Comparison of ENCODE assay signal across 22 cellular contexts in the genomic region with DNA sequence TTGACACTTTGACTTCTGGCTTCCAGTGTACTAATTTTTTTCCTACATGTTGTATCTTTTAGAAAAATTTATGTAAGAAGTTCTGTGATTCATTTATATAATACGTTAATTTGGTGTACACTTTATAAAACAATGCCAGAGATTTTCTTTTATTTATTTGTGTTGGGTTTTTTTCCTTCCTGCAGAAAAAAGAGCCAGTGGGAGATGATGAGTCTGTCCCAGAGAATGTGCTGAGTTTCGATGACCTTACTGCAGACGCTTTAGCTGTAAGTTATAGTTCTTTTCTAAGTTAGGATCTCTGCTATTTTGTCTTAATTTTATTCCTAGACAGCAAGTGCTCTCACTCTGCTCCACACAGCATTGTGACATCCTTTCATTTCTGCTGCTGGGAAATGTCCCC. TPM values are rescaled to one million over a fixed set of nuclear protein-coding genes. Genes with fewer than 3 reads are reported as not detected.
DNase-seq lines count a peak whose midpoint lies in the region; ATAC-seq, FAIRE-seq and TF ChIP-seq lines count a peak whose summit lies in the region.
"Had no signal": no experiment of that assay in that cellular context is flagged by ENCODE, and none has a peak within 500 bp of the region (broad histone marks: within the 10 kb centered on the region; RNA-seq: fewer than 3 reads in every experiment).

No MANE protein-coding gene starts in this region.

- H2AK5ac ChIP-seq in IMR-90 (ENCODE audit: low read depth, low read length): peak overlapping the region; percentile 25; the same call in 1 of the 2 replicates

- no peak overlapping the region for H3K23ac ChIP-seq in IMR-90 (ENCODE audit: low read depth, low read length)

- H3K9ac ChIP-seq in IMR-90 (ENCODE audit: low read depth, low read length) (no peak overlapping the region), astrocyte (ENCODE audit: low read length) (no peak overlapping the region)
- H3K9ac ChIP-seq: SK-N-SH had no signal

- H3K14ac ChIP-seq in IMR-90 (replicated peaks; ENCODE audit: low read depth, low read length): no peak overlapping the region

- H3K4ac ChIP-seq in IMR-90 (ENCODE audit: low read depth, low read length): 0 out of 2 replicates have a peak overlapping the region, but pooled peaks have one; percentile 44

- FAIRE-seq in astrocyte (lab: Jason Lieb, UNC): no peak
- no peak for FAIRE-seq in H54 (lab: Jason Lieb, UNC)
- FAIRE-seq: A204.1, GM19239 had no signal

- peak overlapping the region; percentile 89 for H2BK5ac ChIP-seq in IMR-90 (ENCODE audit: low read depth, low read length, poor library complexity, severe bottlenecking)

- peaks cover 26% of the 10 kb centered on the region for H3K4me1 Mint-ChIP-seq in astrocyte (ENCODE audit: low read depth, unreplicated experiment)
- peaks cover 15% of the 10 kb centered on the region for H3K4me1 Mint-ChIP-seq in CD4-positive, alpha-beta T cell (ENCODE audit: low read depth)

- CTCF ChIA-PET in IMR-90 (lab: Yijun Ruan, JAX): interaction anchor here (0.6 to 1.0 kb wide), 3 partner anchors 11 to 116 kb away, joined by 3 read pairs; a partner anchor contains a TSS
- CTCF ChIA-PET in CD4-positive, alpha-beta T cell (lab: Charles Lee): interaction anchor here (0.7 kb wide), 1 partner anchor 128 kb away, joined by 3 read pairs; no protein-coding TSS in a partner anchor

- no peaks in the 10 kb centered on the region for H3K9me3 Mint-ChIP-seq in astrocyte (ENCODE audit: unreplicated experiment)
- no peaks in the 10 kb centered on the region for H3K9me3 Mint-ChIP-seq in CD4-positive, alpha-beta T cell

- H3K27ac ChIP-seq in IMR-90 (ENCODE audit: insufficient read depth, low read length) (peak overlapping the region; percentile 10; the same call in 1 of the 2 replicates), astrocyte (ENCODE audit: low read depth, low read length) (no peak overlapping the region), lower lobe of right lung (no peak overlapping the region)
- H3K27ac ChIP-seq in CD4-positive, alpha-beta T cell (ENCODE audit: low read depth, low read length): no peak overlapping the region
- H3K27ac ChIP-seq: C4-2B, Peyer's patch had no signal

- no TSS peak for BruUV-seq in IMR-90 (replicated peaks; lab: Mats Ljungman, UMichigan)

- no peak for TF ChIP-seq RAD21 in IMR-90 (IDR thresholded peaks at IDR 0.05; ENCODE audit: low read length)

- H2AK9ac ChIP-seq in IMR-90 (replicated peaks; ENCODE audit: low read depth, low read length, poor library complexity): no peak overlapping the region

- no peak overlapping the region for H4K91ac ChIP-seq in IMR-90 (ENCODE audit: insufficient read depth, low read depth, low read length)

- H2AFZ ChIP-seq in IMR-90 (replicated peaks; ENCODE audit: low read length, poor library complexity): no peak overlapping the region
- no peak overlapping the region for H2AFZ ChIP-seq in astrocyte (ENCODE audit: low read depth, low read length)

- H3K4me2 ChIP-seq in IMR-90 (ENCODE audit: low read depth, low read length) (peak overlapping the region; percentile 52), astrocyte (ENCODE audit: low read length) (peak overlapping the region; percentile 21)
- H3K4me2 ChIP-seq: SK-N-SH had no signal

- DNase-seq in A172 (ENCODE audit: low spot score) (peak; percentile 22), IMR-90 (peak; percentile 89), astrocyte (ENCODE audit: low read depth) (peak; percentile 63), fibroblast of gingiva (ENCODE audit: low read depth) (peak; percentile 71), left cardiac atrium (no peak), lower lobe of right lung (no peak), H54 (ENCODE audit: insufficient read length, low spot score) (no peak)
- no peak for DNase-seq in CD4-positive, alpha-beta T cell
- DNase-seq: DMS 273 treated with DMSO at 0.1 percent for 48 hours, KBM-7, NCI-H1048, NCI-H146, NCI-H2081 treated with DMSO at 0.1 percent for 48 hours, NCI-H2227 treated with DMSO at 0.1 percent for 48 hours, NCI-H524 treated with DMSO at 0.1 percent for 48 hours, Peyer's patch, SK-N-SH had no signal

- no peak overlapping the region for H4K8ac ChIP-seq in IMR-90 (ENCODE audit: low read depth in 2 of 2, low read length in 2 of 2)

- no peak overlapping the region for H3K4me3 Mint-ChIP-seq in astrocyte (ENCODE audit: unreplicated experiment)
- H3K4me3 Mint-ChIP-seq in CD4-positive, alpha-beta T cell: no peak overlapping the region

- TF ChIP-seq CTCF in IMR-90 (conservative IDR thresholded peaks at IDR 0.05; ENCODE audit: low read depth, low read length) (no peak), astrocyte (IDR thresholded peaks at IDR 0.05; ENCODE audit: insufficient read depth, low read depth, low read length) (no peak), lower lobe of right lung (IDR thresholded peaks at IDR 0.05) (no peak)
- TF ChIP-seq CTCF in CD4-positive, alpha-beta T cell (IDR thresholded peaks at IDR 0.05): no peak

- no CpG with 5 or more reads among the region's 3 CpGs for WGBS in IMR-90 (ENCODE audit: extremely low coverage in 2 of 2, insufficient read length in 1 of 2), 2 experiments

- H3K27ac Mint-ChIP-seq in astrocyte (ENCODE audit: unreplicated experiment): peak overlapping the region; percentile 69
- H3K27ac Mint-ChIP-seq in CD4-positive, alpha-beta T cell: no peak overlapping the region

- H3K18ac ChIP-seq in IMR-90 (ENCODE audit: low read depth, low read length): peak overlapping the region; percentile 58; the same call in 1 of the 2 replicates

- no peaks in the 10 kb centered on the region for H3K27me3 Mint-ChIP-seq in astrocyte (ENCODE audit: low read depth, unreplicated experiment)
- no peaks in the 10 kb centered on the region for H3K27me3 Mint-ChIP-seq in CD4-positive, alpha-beta T cell

- peaks cover 40% of the 10 kb centered on the region for H3K36me3 ChIP-seq in IMR-90 (ENCODE audit: control insufficient read depth, insufficient read depth, low read length)
- H3K36me3 ChIP-seq in astrocyte (ENCODE audit: insufficient read depth, low read length): peaks cover 49% of the 10 kb centered on the region
- peaks cover 81% of the 10 kb centered on the region for H3K36me3 ChIP-seq in lower lobe of right lung

- no peak overlapping the region for H4K5ac ChIP-seq in IMR-90 (ENCODE audit: low read depth, low read length)

- H3K27me3 ChIP-seq in IMR-90 (ENCODE audit: control insufficient read depth, insufficient read depth, low read length) (no peaks in the 10 kb centered on the region), astrocyte (ENCODE audit: insufficient read depth, low read length) (no peaks in the 10 kb centered on the region), lower lobe of right lung (ENCODE audit: low read depth) (no peaks in the 10 kb centered on the region)
- H3K27me3 ChIP-seq in CD4-positive, alpha-beta T cell (ENCODE audit: control insufficient read depth, insufficient read depth, low read length): no peaks in the 10 kb centered on the region
- H3K27me3 ChIP-seq: Peyer's patch had no signal

- peaks cover 29% of the 10 kb centered on the region for H3K36me3 Mint-ChIP-seq in astrocyte (ENCODE audit: low read depth, unreplicated experiment)
- peaks cover 88% of the 10 kb centered on the region for H3K36me3 Mint-ChIP-seq in CD4-positive, alpha-beta T cell (ENCODE audit: low read depth)

- H2BK20ac ChIP-seq in IMR-90 (ENCODE audit: low read depth, low read length): peak overlapping the region; percentile 62; the same call in 1 of the 2 replicates

- H3K9me3 ChIP-seq in IMR-90 (ENCODE audit: control insufficient read depth, insufficient read depth, low read length) (no peaks in the 10 kb centered on the region), astrocyte (ENCODE audit: insufficient read depth, low read depth, low read length) (no peaks in the 10 kb centered on the region), lower lobe of right lung (no peaks in the 10 kb centered on the region)
- H3K9me3 ChIP-seq in CD4-positive, alpha-beta T cell (ENCODE audit: control insufficient read depth, low read length): no peaks in the 10 kb centered on the region
- H3K9me3 ChIP-seq: Peyer's patch, SK-N-SH had no signal

- dilution Hi-C loops in IMR-90 (cut with HindIII; ENCODE audit: low sequenced_read_pairs, unreplicated experiment): no loop called here

- peaks cover 58% of the 10 kb centered on the region for H3K79me2 ChIP-seq in astrocyte (ENCODE audit: insufficient read depth, low read length)

- TF ChIP-seq POLR2A in IMR-90 (IDR thresholded peaks at IDR 0.05; ENCODE audit: low read depth, low read length): no peak
- no peak for TF ChIP-seq POLR2A in H54 (IDR thresholded peaks at IDR 0.05; ENCODE audit: low read depth, low read length)

- no peak overlapping the region for H2BK15ac ChIP-seq in IMR-90 (ENCODE audit: low read depth, low read length)

- no peak overlapping the region for H3K56ac ChIP-seq in IMR-90 (ENCODE audit: extremely low read depth, insufficient read depth, low read length)

- POLR2A ChIA-PET in IMR-90 (lab: Charles Lee; ENCODE audit: unreplicated experiment): no interaction called here
- POLR2A ChIA-PET in CD4-positive, alpha-beta T cell (lab: Charles Lee): no interaction called here

- H2BK120ac ChIP-seq in IMR-90 (ENCODE audit: low read depth, low read length): 0 out of 2 replicates have a peak overlapping the region, but pooled peaks have one; percentile 47

- H4K20me1 ChIP-seq in IMR-90 (ENCODE audit: insufficient read depth, low read length) (peaks cover 81% of the 10 kb centered on the region), astrocyte (ENCODE audit: insufficient read depth, low read length) (peaks cover 62% of the 10 kb centered on the region)

- H3K4me1 ChIP-seq in IMR-90 (ENCODE audit: control insufficient read depth, insufficient read depth, low read length) (peaks cover 17% of the 10 kb centered on the region), astrocyte (ENCODE audit: insufficient read depth, low read length) (peaks cover 19% of the 10 kb centered on the region), lower lobe of right lung (no peaks in the 10 kb centered on the region)
- H3K4me1 ChIP-seq: Peyer's patch had no signal

- H3K4me3 ChIP-seq in IMR-90 (ENCODE audit: insufficient read depth, low read depth, low read length) (no peak overlapping the region), astrocyte (ENCODE audit: insufficient read depth, low read depth, low read length) (no peak overlapping the region), lower lobe of right lung (no peak overlapping the region)
- H3K4me3 ChIP-seq: Peyer's patch had no signal

- ATAC-seq in IMR-90 (ENCODE audit: low read depth): peak; percentile 89
- no peak for ATAC-seq in left cardiac atrium
- no peak for ATAC-seq in lower lobe of right lung
- ATAC-seq in CD4-positive, alpha-beta T cell (ENCODE audit: poor library complexity): no peak
- ATAC-seq: HCT116, Right ventricle myocardium inferior had no signal

- in situ Hi-C loops in IMR-90 (cut with MboI; ENCODE audit: low sequenced_read_pairs): no loop called here

- peaks cover 13% of the 10 kb centered on the region for H3K9me1 ChIP-seq in IMR-90 (ENCODE audit: insufficient read depth, low read length)

- intact Hi-C loops in IMR-90 (cut with micrococcal nuclease): loop anchor here (2.0 kb wide), 1 partner anchor 13 kb away; no protein-coding TSS in a partner anchor
- intact Hi-C loops in left cardiac atrium (cut with DNase I): no loop called here
- intact Hi-C loops in lower lobe of right lung (cut with DNase I): no loop called here
- intact Hi-C loops in CD4-positive, alpha-beta T cell (cut with DNase I, micrococcal nuclease): no loop called here

- peaks cover 31 to 91% of the 10 kb centered on the region in 2 experiments for H3K79me1 ChIP-seq in IMR-90 (ENCODE audit: low read depth in 1 of 2, low read length in 2 of 2)

RNA-seq across cellular contexts. Expression of a gene that starts 14.4 kb away (rescaled TPM):
- 224 and 232 TPM in 2 replicates for total RNA-seq in A172 (2014; rRNA removed; shearing (Covaris generic))
- total RNA-seq in IMR-90 (2012; rRNA removed) (348 and 373 TPM in 2 replicates), astrocyte (350 and 355 TPM in 2 replicates), left cardiac atrium (100 to 1,000 TPM; 109 to 141 TPM), lower lobe of right lung (188 TPM)
- 214 and 231 TPM in 2 replicates for polyA plus RNA-seq in IMR-90 (2012; rRNA removed)
- polyA plus RNA-seq in IMR-90 (2012; cell fraction: cytosol; rRNA removed): 117 and 193 TPM in 2 replicates
- polyA plus RNA-seq in IMR-90 (2012; cell fraction: nucleus; rRNA removed; ENCODE audit: low replicate concordance): 152 and 416 TPM in 2 replicates
- total RNA-seq in CD4-positive, alpha-beta T cell: 100 to 1,000 TPM; 122 to 131 TPM

RNA-seq across cellular contexts. Expression of a gene that starts 21.2 kb away (rescaled TPM):
- 10.3 and 14.9 TPM in 2 replicates for total RNA-seq in A172 (2014; rRNA removed; shearing (Covaris generic))
- total RNA-seq in IMR-90 (2012; rRNA removed) (1.1 and 1.3 TPM in 2 replicates), astrocyte (8.5 and 10.0 TPM in 2 replicates), left cardiac atrium (10 to 100 TPM; 15.6 to 21.1 TPM), lower lobe of right lung (7.2 TPM)
- 5.0 and 5.3 TPM in 2 replicates for polyA plus RNA-seq in IMR-90 (2012; rRNA removed)
- polyA plus RNA-seq in IMR-90 (2012; cell fraction: cytosol; rRNA removed): 2.5 and 5.4 TPM in 2 replicates
- 10.8 and 19.0 TPM in 2 replicates for polyA plus RNA-seq in IMR-90 (2012; cell fraction: nucleus; rRNA removed; ENCODE audit: low replicate concordance)
- total RNA-seq in CD4-positive, alpha-beta T cell: 1 to 10 TPM; 3.6 TPM

RNA-seq across cellular contexts. Expression of a gene that starts 54.8 kb away (rescaled TPM):
- total RNA-seq in A172 (2014; rRNA removed; shearing (Covaris generic)): 32.7 and 42.3 TPM in 2 replicates
- 34.6 and 36.4 TPM in 2 replicates for total RNA-seq in IMR-90 (2012; rRNA removed)
- polyA plus RNA-seq in IMR-90 (2012; rRNA removed): 40.3 and 42.1 TPM in 2 replicates
- polyA plus RNA-seq in IMR-90 (2012; cell fraction: cytosol; rRNA removed): 20.2 and 35.7 TPM in 2 replicates
- 123 and 134 TPM in 2 replicates for polyA plus RNA-seq in IMR-90 (2012; cell fraction: nucleus; rRNA removed; ENCODE audit: low replicate concordance)
- total RNA-seq in astrocyte: 4.5 and 7.7 TPM in 2 replicates
- 1 to 10 TPM; 2.3 to 2.5 TPM for total RNA-seq in left cardiac atrium
- 4.2 TPM for total RNA-seq in lower lobe of right lung
- total RNA-seq in CD4-positive, alpha-beta T cell: under 1 TPM; 0.22 to 0.91 TPM

Comparison
In these comparisons a context has a peak if more than half of its experiments do, and no peak if none do; other contexts are left out.
1. DNase-seq: peak in A172 (single experiment), IMR-90 (single experiment), astrocyte (single experiment) and fibroblast of gingiva (single experiment); none in left cardiac atrium (single experiment), lower lobe of right lung (single experiment), H54 (single experiment) and CD4-positive, alpha-beta T cell (0 of 10).